Comparison of ENCODE assay signal across 8 cellular contexts in genomic region chr1:6614953-6615785, GRCh38. TPM values are rescaled to one million over a fixed set of nuclear protein-coding genes. Genes with fewer than 3 reads are reported as not detected.
DNase-seq lines count a peak whose midpoint lies in the region; ATAC-seq and TF ChIP-seq lines count a peak whose summit lies in the region.

No MANE protein-coding gene starts in this region.

- CTCF ChIA-PET in A673 (lab: Charles Lee), result no interaction called here

- peak; percentile 27 for DNase-seq in A673 (ENCODE audit: low spot score)
- no peak for DNase-seq in brain microvascular endothelial cell
- DNase-seq in aorta, result no peak
- DNase-seq in central memory CD4-positive, alpha-beta T cell, result no peak

- TF ChIP-seq CTCF in A673 (conservative IDR thresholded peaks at IDR 0.05; ENCODE audit: low read depth, low read length), result no peak
- no peak for TF ChIP-seq CTCF in brain microvascular endothelial cell (IDR thresholded peaks at IDR 0.05; ENCODE audit: low read depth, low read length, missing control alignments)

- WGBS in mesodermal cell (ENCODE audit: insufficient coverage in 2 of 2), 2 experiments, result 1 to 2% methylated on average over 49 to 63 of the region's 78 CpGs
- 0 to 1% methylated on average over 45 to 78 of the region's 78 CpGs for WGBS in aorta, 2 donors

- in situ Hi-C loops in brain microvascular endothelial cell (cut with HindIII; ENCODE audit: low pct_ligation_motif_present, low sequenced_read_pairs), result no loop called here

- BruUV-seq in A673 (replicated peaks; lab: Mats Ljungman, UMichigan), result no TSS peak

- H3K27me3 ChIP-seq in A673 (replicated peaks; ENCODE audit: insufficient read depth, low read depth, low read length, poor library complexity), result no peaks in the 10 kb centered on the region
- H3K27me3 ChIP-seq in HUES6 (ENCODE audit: control insufficient read depth, insufficient read depth, low read length), result no peaks in the 10 kb centered on the region; the same call in 1 of the 2 replicates
- no peaks in the 10 kb centered on the region for H3K27me3 ChIP-seq in brain microvascular endothelial cell (replicated peaks)
- no peaks in the 10 kb centered on the region for H3K27me3 ChIP-seq in aorta (ENCODE audit: control insufficient read depth in 1 of 2, insufficient read depth in 2 of 2, low read length in 1 of 2)

- peak overlapping the region; percentile 77 for H3K27ac ChIP-seq in A673 (ENCODE audit: low read depth, low read length, poor library complexity, severe bottlenecking)
- peak overlapping the region; percentile 56; the same call in 1 of the 2 replicates for H3K27ac ChIP-seq in HUES6 (ENCODE audit: low read depth, low read length)
- no peak overlapping the region for H3K27ac ChIP-seq in brain microvascular endothelial cell
- peak overlapping the region; percentile 2 for H3K27ac ChIP-seq in mesodermal cell (ENCODE audit: low read depth, low read length, severe bottlenecking)
- H3K27ac ChIP-seq in aorta (ENCODE audit: low read depth in 1 of 2, low read length in 2 of 2), result peak overlapping the region in 1 of 2 donors; percentile 46

- POLR2A ChIA-PET in A673 (lab: Charles Lee; ENCODE audit: low non-redundant PET), result interaction anchor here (0.6 kb wide), 2 partner anchors 37 to 175 kb away, joined by 4 to 6 read pairs; no protein-coding TSS in a partner anchor

- H3K4me1 ChIP-seq in A673 (ENCODE audit: insufficient read depth, low read length, poor library complexity, severe bottlenecking), result peaks cover 5% of the 10 kb centered on the region
- no peaks in the 10 kb centered on the region for H3K4me1 ChIP-seq in HUES6 (ENCODE audit: control insufficient read depth, insufficient read depth, low read length)
- H3K4me1 ChIP-seq in mesodermal cell (ENCODE audit: control insufficient read depth, insufficient read depth, low read length, poor library complexity, severe bottlenecking), result no peaks in the 10 kb centered on the region
- no peaks in the 10 kb centered on the region for H3K4me1 ChIP-seq in aorta (ENCODE audit: control insufficient read depth in 1 of 2, insufficient read depth in 2 of 2, low read length in 2 of 2)

- intact Hi-C loops in A673 (cut with micrococcal nuclease; ENCODE audit: unreplicated experiment), result no loop called here
- intact Hi-C loops in aorta (cut with DNase I), result no loop called here

- H3K36me3 ChIP-seq in A673 (ENCODE audit: insufficient read depth, low read length, poor library complexity, severe bottlenecking), result peaks cover 36% of the 10 kb centered on the region
- H3K36me3 ChIP-seq in HUES6 (ENCODE audit: control insufficient read depth, insufficient read depth, low read length), result peaks cover 35% of the 10 kb centered on the region
- peaks cover 17% of the 10 kb centered on the region for H3K36me3 ChIP-seq in brain microvascular endothelial cell (replicated peaks)
- H3K36me3 ChIP-seq in mesodermal cell (ENCODE audit: control insufficient read depth, insufficient read depth, low read length), result peaks cover 40% of the 10 kb centered on the region
- peaks cover 0 to 3% of the 10 kb centered on the region in 2 donors for H3K36me3 ChIP-seq in aorta (ENCODE audit: control insufficient read depth in 1 of 2, insufficient read depth in 2 of 2, low read length in 1 of 2)

- ATAC-seq in aorta (ENCODE audit: low FRiP score) (no peak), GM21619 (IDR thresholded peaks at IDR 0.05; ENCODE audit: unreplicated experiment) (no peak), HG03175 (IDR thresholded peaks at IDR 0.05; ENCODE audit: unreplicated experiment) (no peak)

- H3K9me3 ChIP-seq in A673 (ENCODE audit: low read depth, low read length, poor library complexity, severe bottlenecking), result no peaks in the 10 kb centered on the region
- no peaks in the 10 kb centered on the region for H3K9me3 ChIP-seq in HUES6 (ENCODE audit: control insufficient read depth, insufficient read depth, low read depth, low read length)
- no peaks in the 10 kb centered on the region for H3K9me3 ChIP-seq in mesodermal cell (ENCODE audit: control insufficient read depth, low read length)
- H3K9me3 ChIP-seq in aorta (ENCODE audit: control insufficient read depth, low read length), result no peaks in the 10 kb centered on the region

- H3K4me3 ChIP-seq in A673 (ENCODE audit: low read depth, low read length, poor library complexity, severe bottlenecking) (peak overlapping the region; percentile 99), HUES6 (ENCODE audit: low read depth, low read length) (peak overlapping the region; percentile 48), brain microvascular endothelial cell (ENCODE audit: low read depth, low read length) (peak overlapping the region; percentile 72), mesodermal cell (ENCODE audit: extremely low read depth, insufficient read depth, low read length, poor library complexity, severe bottlenecking) (peak overlapping the region; percentile 96), aorta (ENCODE audit: low read length in 2 of 2) (peak overlapping the region; percentile 70 to 97)

- H3K9ac ChIP-seq in HUES6 (ENCODE audit: low read length), result peak overlapping the region; percentile 78

RNA-seq across cellular contexts. Expression of gene PHF13, which starts 1.6 kb away (rescaled TPM):
- 37.8 and 44.2 TPM in 2 replicates for total RNA-seq in A673 (2021)
- polyA plus RNA-seq in mesodermal cell (2013, experiment 1 of 2), result 26.7 TPM
- polyA plus RNA-seq in mesodermal cell (2013, experiment 2 of 2), result 22.6 TPM
- total RNA-seq in aorta, result 10 to 100 TPM; 19.0 to 19.3 TPM
- 10 to 100 TPM in 1 of 2 donors, 1 to 10 TPM in 1; 3.6 to 10.8 TPM for polyA plus RNA-seq in aorta

RNA-seq across cellular contexts. Expression of gene THAP3, which starts 9.5 kb away (rescaled TPM):
- 23.6 and 27.9 TPM in 2 replicates for total RNA-seq in A673 (2021)
- polyA plus RNA-seq in mesodermal cell (2013, experiment 1 of 2), result 24.1 TPM
- polyA plus RNA-seq in mesodermal cell (2013, experiment 2 of 2), result 21.9 TPM
- total RNA-seq in aorta, result 10 to 100 TPM; 11.0 to 21.2 TPM
- 10 to 100 TPM; 20.8 to 44.1 TPM for polyA plus RNA-seq in aorta

RNA-seq across cellular contexts. Expression of gene KLHL21, which starts 12.5 kb away (rescaled TPM):
- 29.4 and 38.0 TPM in 2 replicates for total RNA-seq in A673 (2021)
- polyA plus RNA-seq in mesodermal cell (2013, experiment 1 of 2), result 7.8 TPM
- polyA plus RNA-seq in mesodermal cell (2013, experiment 2 of 2), result 7.7 TPM
- total RNA-seq in aorta, result 10 to 100 TPM; 37.5 to 38.3 TPM
- polyA plus RNA-seq in aorta, result 10 to 100 TPM; 10.8 to 38.0 TPM

RNA-seq across cellular contexts. Expression of gene ZBTB48, which starts 35.4 kb away (rescaled TPM):
- total RNA-seq in A673 (2021), result 29.9 and 35.3 TPM in 2 replicates
- polyA plus RNA-seq in mesodermal cell (2013, experiment 1 of 2), result 20.0 TPM
- polyA plus RNA-seq in mesodermal cell (2013, experiment 2 of 2), result 18.6 TPM
- total RNA-seq in aorta, result 10 to 100 TPM; 20.6 to 29.9 TPM
- polyA plus RNA-seq in aorta, result 100 to 1,000 TPM in 1 of 2 donors, 10 to 100 TPM in 1; 25.2 to 204 TPM

Comparison
In these comparisons a context has a peak if more than half of its experiments do, and no peak if none do; other contexts are left out.
1. H3K4me3 ChIP-seq: peak in every context shown above with its lines; median percentile 99 in A673; 96 in mesodermal cell; 84 in aorta; 72 in brain microvascular endothelial cell; 48 in HUES6.